ENCODE assay signal across 20 cellular contexts in the genomic region with DNA sequence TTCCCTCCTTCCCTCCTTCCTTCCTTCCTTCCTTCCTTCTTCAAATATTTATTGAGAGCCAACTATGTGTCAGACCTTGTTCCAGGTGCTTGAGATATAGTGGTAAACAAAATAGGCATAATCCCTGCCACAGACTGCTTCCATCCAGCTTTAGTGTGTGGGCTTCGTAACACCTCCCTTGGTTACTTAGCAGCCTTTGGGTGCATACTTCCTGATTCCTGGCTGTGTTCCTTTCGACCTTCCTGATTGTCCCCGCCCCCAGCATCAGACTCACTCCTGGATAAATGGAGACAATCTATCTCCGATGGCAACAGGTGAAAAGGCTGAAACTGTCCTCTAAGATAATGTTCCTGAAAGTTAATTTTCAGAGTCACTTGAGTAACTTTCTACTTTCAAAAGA.
"Had no signal": no experiment of that assay in that cellular context is flagged by ENCODE, and none has a peak within 500 bp of the region (broad histone marks: within the 10 kb centered on the region; RNA-seq: fewer than 3 reads in every experiment).

No MANE protein-coding gene starts in this region.

- DNase-seq: activated CD4-positive, alpha-beta T cell treated with anti-CD3 and anti-CD28 coated beads, Interleukin-2, amount 10 ng/mL, durations not matched to agents 24 days and 14 days; activated CD8-positive, alpha-beta T cell treated with anti-CD3 and anti-CD28 coated beads for 36 hours; activated naive CD4-positive, alpha-beta T cell treated with Interleukin-2 at 50 U/mL for 16 hours; activated T-cell treated with anti-CD3 and anti-CD28 coated beads, Interleukin-2, amount 50 U/mL, for 1 hour; heart left ventricle; kidney; left ventricle myocardium inferior; natural killer cell; pancreas; right lobe of liver; stimulated activated naive CD4-positive, alpha-beta T cell; T-cell; thyroid gland had no signal

- H3K27me3 Mint-ChIP-seq: activated CD4-positive, alpha-beta T cell treated with anti-CD3 and anti-CD28 coated beads, Interleukin-2, amount 10 ng/mL, durations not matched to agents 24 days and 14 days; activated CD8-positive, alpha-beta T cell treated with anti-CD3 and anti-CD28 coated beads for 36 hours; activated T-helper 17 cell treated with anti-CD3 and anti-CD28 coated beads, Interleukin-2, amount 50 U/mL, for 72 hours; brain; central memory CD8-positive, alpha-beta T cell; memory B cell; T-cell had no signal

- H3K27ac Mint-ChIP-seq: activated CD4-positive, alpha-beta T cell treated with anti-CD3 and anti-CD28 coated beads, Interleukin-2, amount 10 ng/mL, durations not matched to agents 24 days and 14 days; activated CD8-positive, alpha-beta T cell treated with anti-CD3 and anti-CD28 coated beads for 36 hours; activated T-helper 17 cell treated with anti-CD3 and anti-CD28 coated beads, Interleukin-2, amount 50 U/mL, for 72 hours; memory B cell; natural killer cell; T-cell had no signal

- H3K4me1 Mint-ChIP-seq: activated CD4-positive, alpha-beta T cell treated with anti-CD3 and anti-CD28 coated beads, Interleukin-2, amount 10 ng/mL, durations not matched to agents 24 days and 14 days; activated T-helper 17 cell treated with anti-CD3 and anti-CD28 coated beads, Interleukin-2, amount 50 U/mL, for 72 hours; central memory CD8-positive, alpha-beta T cell; memory B cell; natural killer cell; T-cell had no signal

- ATAC-seq: activated CD8-positive, alpha-beta T cell treated with anti-CD3 and anti-CD28 coated beads for 36 hours; activated T-helper 17 cell treated with anti-CD3 and anti-CD28 coated beads, Interleukin-2, amount 50 U/mL, for 72 hours; esophagus mucosa; gastroesophageal sphincter; heart left ventricle; natural killer cell; right lobe of liver; SK-N-SH treated with all-trans-retinoic acid at 6 μM for 48 hours; T-cell had no signal

- H3K4me3 Mint-ChIP-seq: activated CD4-positive, alpha-beta T cell treated with anti-CD3 and anti-CD28 coated beads, Interleukin-2, amount 10 ng/mL, durations not matched to agents 24 days and 14 days; activated CD8-positive, alpha-beta T cell treated with anti-CD3 and anti-CD28 coated beads for 36 hours; activated T-helper 17 cell treated with anti-CD3 and anti-CD28 coated beads, Interleukin-2, amount 50 U/mL, for 72 hours; brain; central memory CD8-positive, alpha-beta T cell; memory B cell; natural killer cell; T-cell had no signal

- H3K36me3 Mint-ChIP-seq: brain, natural killer cell had no signal

- H3K9me3 Mint-ChIP-seq: activated CD8-positive, alpha-beta T cell treated with anti-CD3 and anti-CD28 coated beads for 36 hours; activated T-helper 17 cell treated with anti-CD3 and anti-CD28 coated beads, Interleukin-2, amount 50 U/mL, for 72 hours; brain; central memory CD8-positive, alpha-beta T cell; memory B cell; natural killer cell; T-cell had no signal
